Comparison of ENCODE assay signal across 8 cellular contexts in genomic region chr10:53107711-53108110, GRCh38.
"Had no signal": no experiment of that assay in that cellular context is flagged by ENCODE, and none has a peak within 500 bp of the region (broad histone marks: within the 10 kb centered on the region; RNA-seq: fewer than 3 reads in every experiment).

No MANE protein-coding gene starts in this region.

- FAIRE-seq: HepG2, HTR-8/SVneo, K562 had no signal

- H3K4me1 Mint-ChIP-seq: IgD-negative memory B cell had no signal

- H3K4me3 ChIP-seq: K562 had no signal

- H3K36me3 Mint-ChIP-seq: IgD-negative memory B cell had no signal

- H3K27ac Mint-ChIP-seq: IgD-negative memory B cell had no signal

- DNase-seq: IMR-90, KBM-7, KG1 had no signal

- H3K27ac ChIP-seq: HL-60 had no signal

- H3K27me3 Mint-ChIP-seq: IgD-negative memory B cell had no signal

- ATAC-seq: HepG2, K562 had no signal

- H3K4me3 Mint-ChIP-seq: IgD-negative memory B cell had no signal
